ENCODE assay signal across 8 cellular contexts in the genomic region with DNA sequence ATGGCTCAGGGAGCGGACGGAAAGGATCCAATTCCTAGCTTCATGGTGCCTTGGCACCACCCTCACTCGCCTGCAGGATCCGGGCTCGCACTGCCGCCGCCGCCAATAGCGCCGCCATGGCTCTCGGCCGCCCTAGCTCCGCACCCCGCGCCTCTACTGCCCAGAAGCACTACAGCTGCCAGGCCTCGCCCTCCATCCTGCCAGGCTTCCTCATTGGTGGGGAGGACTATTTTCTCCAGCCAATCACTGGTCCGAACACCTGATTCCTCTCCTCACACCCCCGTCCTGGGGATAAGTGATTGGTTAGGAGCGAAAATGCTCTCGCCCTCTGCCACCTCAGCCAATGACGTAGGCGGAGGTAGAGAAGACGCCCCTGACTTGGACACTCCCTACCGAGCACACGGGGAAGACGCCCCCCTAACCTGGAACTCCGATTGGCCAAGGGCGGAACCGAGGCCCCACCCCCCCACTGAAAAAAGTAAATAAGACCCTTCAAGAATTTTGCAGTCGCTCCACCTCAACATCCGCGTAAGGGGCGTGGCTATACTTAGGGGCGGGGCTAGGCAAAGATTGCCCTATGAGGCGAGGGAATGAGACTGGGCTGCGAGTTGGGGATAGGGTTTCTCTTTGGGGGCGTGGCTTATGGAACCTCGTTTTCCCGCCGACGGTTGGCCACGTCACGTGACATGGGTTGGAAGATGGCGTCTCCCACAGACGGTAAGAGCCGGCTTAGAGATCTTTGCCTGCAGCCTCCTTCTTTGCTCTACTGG. TPM values are rescaled to one million over a fixed set of nuclear protein-coding genes. Genes with fewer than 3 reads are reported as not detected.
A peak's percentile ranks its signal among the peaks of the same experiment; 100 is the strongest.
DNase-seq lines count a peak whose midpoint lies in the region; ATAC-seq, FAIRE-seq and TF ChIP-seq lines count a peak whose summit lies in the region.

A gene (minus strand): TSS at position 177 of the 770 bp plus-strand sequence. CDS start 59 bp downstream, at position 118.
A gene with protein sequence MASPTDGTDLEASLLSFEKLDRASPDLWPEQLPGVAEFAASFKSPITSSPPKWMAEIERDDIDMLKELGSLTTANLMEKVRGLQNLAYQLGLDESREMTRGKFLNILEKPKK (plus strand): TSS at position 680 of the 770 bp plus-strand sequence. CDS start 19 bp downstream, at position 699.

- H2AFZ ChIP-seq in IMR-90 (replicated peaks; ENCODE audit: low read length, poor library complexity) (peak within 1 kb of the TSS; percentile 99), OCI-LY7 (ENCODE audit: low read length) (peak within 1 kb of the TSS; percentile 74), endothelial cell of umbilical vein (ENCODE audit: low read depth, low read length) (peak within 1 kb of the TSS; percentile 78)

- TF ChIP-seq CTCF in IMR-90 (conservative IDR thresholded peaks at IDR 0.05; ENCODE audit: low read depth, low read length) (no peak), OCI-LY7 (conservative IDR thresholded peaks at IDR 0.05; ENCODE audit: low read length) (peak; percentile 51; the same call in 1 of the 2 replicates), endothelial cell of umbilical vein (IDR thresholded peaks at IDR 0.05; ENCODE audit: extremely low read depth in 1 of 2, insufficient read depth in 1 of 2, low read depth in 1 of 2, low read length in 2 of 2) (peak in 1 of 2 donors; percentile 25)

- H4K91ac ChIP-seq in IMR-90 (ENCODE audit: insufficient read depth, low read depth, low read length): peak within 1 kb of the TSS; percentile 21

- in situ Hi-C loops in IMR-90 (cut with MboI; ENCODE audit: low sequenced_read_pairs): no loop called here

- DNase-seq in DMS153 (lab: John Stamatoyannopoulos, UW) (peak; percentile 100), IMR-90 (peak; percentile 100), OCI-LY7 (ENCODE audit: low spot score) (peak; percentile 100), activated T-cell treated with anti-CD3 and anti-CD28 coated beads for 1 hour (ENCODE audit: low read depth) (peak; percentile 100), endothelial cell of umbilical vein (ENCODE audit: low read depth, low spot score) (peak; percentile 100), midbrain (lab: John Stamatoyannopoulos, UW) (peak; percentile 100)
- DNase-seq in stimulated activated CD8-positive, alpha-beta memory T cell treated with anti-CD3 and anti-CD28 coated beads, Interleukin-2, amount 100 ng/mL, for 1 hour (ENCODE audit: low read depth in 2 of 2): peak; percentile 100

- H3K4me3 ChIP-seq in IMR-90 (ENCODE audit: insufficient read depth, low read depth, low read length) (peak within 1 kb of the TSS; percentile 73), OCI-LY7 (ENCODE audit: low read depth, low read length, poor library complexity, severe bottlenecking) (peak within 1 kb of the TSS; percentile 79), endothelial cell of umbilical vein (replicated peaks in 1 of 3; ENCODE audit: insufficient read depth in 1 of 3, low read depth in 1 of 3, low read length in 3 of 3) (peak within 1 kb of the TSS; percentile 34 to 87 (median 73))

- H2BK120ac ChIP-seq in IMR-90 (ENCODE audit: low read depth, low read length): peak within 1 kb of the TSS; percentile 9; the same call in 1 of the 2 replicates

- H3K9me2 ChIP-seq in OCI-LY7 (ENCODE audit: insufficient read depth, low read length): no peaks in the 10 kb centered on the region

- no peak within 1 kb of the TSS for H2BK15ac ChIP-seq in IMR-90 (ENCODE audit: low read depth, low read length)

- peak within 1 kb of the TSS; percentile 42 to 86 for H4K8ac ChIP-seq in IMR-90 (ENCODE audit: low read depth in 2 of 2, low read length in 2 of 2)

- H3K9me3 ChIP-seq in IMR-90 (ENCODE audit: control insufficient read depth, insufficient read depth, low read length) (no peaks in the 10 kb centered on the region), OCI-LY7 (ENCODE audit: low read length) (no peaks in the 10 kb centered on the region), endothelial cell of umbilical vein (replicated peaks; ENCODE audit: control insufficient read depth, insufficient read depth, low read length) (no peaks in the 10 kb centered on the region)

- no peak within 1 kb of the TSS for H2BK20ac ChIP-seq in IMR-90 (ENCODE audit: low read depth, low read length)

- intact Hi-C loops in IMR-90 (cut with micrococcal nuclease) (no loop called here), OCI-LY7 (cut with micrococcal nuclease; ENCODE audit: unreplicated experiment) (loop anchor here (2.0 kb wide), 1 partner anchor 66 kb away; a partner anchor contains a TSS), endothelial cell of umbilical vein (cut with micrococcal nuclease) (loop anchor here (1.0 kb wide), 2 partner anchors 18 to 65 kb away; a partner anchor contains a TSS)

- peak within 1 kb of the TSS; percentile 61 for H3K4ac ChIP-seq in IMR-90 (ENCODE audit: low read depth, low read length)

- no peak within 1 kb of the TSS for H3K18ac ChIP-seq in IMR-90 (ENCODE audit: low read depth, low read length)

- H3K9me1 ChIP-seq in IMR-90 (ENCODE audit: insufficient read depth, low read length) (no peaks in the 10 kb centered on the region), endothelial cell of umbilical vein (replicated peaks; ENCODE audit: control insufficient read depth, extremely low read depth, insufficient read depth, low read length) (no peaks in the 10 kb centered on the region)

- H3K9ac ChIP-seq in IMR-90 (ENCODE audit: low read depth, low read length) (peak within 1 kb of the TSS; percentile 58), endothelial cell of umbilical vein (replicated peaks; ENCODE audit: extremely low read depth, insufficient read depth, low read length) (peak within 1 kb of the TSS; percentile 88)

- H2BK5ac ChIP-seq in IMR-90 (ENCODE audit: low read depth, low read length, poor library complexity, severe bottlenecking): peak within 1 kb of the TSS; percentile 6

- H3K4me2 ChIP-seq in IMR-90 (ENCODE audit: low read depth, low read length) (peak within 1 kb of the TSS; percentile 96), OCI-LY7 (ENCODE audit: low read length) (peak within 1 kb of the TSS; percentile 96), endothelial cell of umbilical vein (ENCODE audit: insufficient read depth, low read length) (peak within 1 kb of the TSS; percentile 91)

- POLR2A ChIA-PET in IMR-90 (lab: Charles Lee; ENCODE audit: unreplicated experiment): no interaction called here
- POLR2A ChIA-PET in OCI-LY7 (lab: Charles Lee): interaction anchor here (0.6 to 1.0 kb wide), 2 partner anchors 54 to 61 kb away, joined by 3 read pairs; no protein-coding TSS in a partner anchor
- POLR2A ChIA-PET in endothelial cell of umbilical vein (lab: Charles Lee): no interaction called here

- H3K79me2 ChIP-seq in OCI-LY7 (ENCODE audit: insufficient read depth, low read depth, low read length): peaks cover 27% of the 10 kb centered on the region
- H3K79me2 ChIP-seq in endothelial cell of umbilical vein (ENCODE audit: control insufficient read depth, insufficient read depth, low read length): no peaks in the 10 kb centered on the region

- H2AK5ac ChIP-seq in IMR-90 (ENCODE audit: low read depth, low read length): peak within 1 kb of the TSS; percentile 48

- H3K23ac ChIP-seq in IMR-90 (ENCODE audit: low read depth, low read length): peak within 1 kb of the TSS; percentile 70

- FAIRE-seq in endothelial cell of umbilical vein (lab: Jason Lieb, UNC): peak; percentile 99

- H4K5ac ChIP-seq in IMR-90 (ENCODE audit: low read depth, low read length): peak within 1 kb of the TSS; percentile 14; the same call in 1 of the 2 replicates

- CTCF ChIA-PET in IMR-90 (lab: Yijun Ruan, JAX) (no interaction called here), OCI-LY7 (lab: Charles Lee; ENCODE audit: unreplicated experiment) (no interaction called here), endothelial cell of umbilical vein (lab: Charles Lee) (interaction anchor here (1.7 kb wide), 1 partner anchor 18 kb away, joined by 7 read pairs; no protein-coding TSS in a partner anchor)

- H3K36me3 ChIP-seq in IMR-90 (ENCODE audit: control insufficient read depth, insufficient read depth, low read length) (no peaks in the 10 kb centered on the region), OCI-LY7 (ENCODE audit: insufficient read depth, low read length) (no peaks in the 10 kb centered on the region), endothelial cell of umbilical vein (ENCODE audit: control insufficient read depth in 2 of 2, extremely low read depth in 1 of 2, insufficient read depth in 2 of 2, low read length in 2 of 2) (no peaks in the 10 kb centered on the region)

- peak within 1 kb of the TSS; percentile 74 for H3K56ac ChIP-seq in IMR-90 (ENCODE audit: extremely low read depth, insufficient read depth, low read length)

- ATAC-seq in GM21528 (IDR thresholded peaks at IDR 0.05; ENCODE audit: low FRiP score, unreplicated experiment) (peak; percentile 95), IMR-90 (ENCODE audit: low read depth) (peak; percentile 94)

- WGBS in IMR-90 (ENCODE audit: extremely low coverage in 2 of 2, insufficient read length in 1 of 2), 2 experiments: 1% methylated on average over 12 of the region's 46 CpGs; no CpG with 5 or more reads in 1 of the 2 experiments

- H3K79me1 ChIP-seq in IMR-90 (ENCODE audit: low read depth in 1 of 2, low read length in 2 of 2): peaks cover 11 to 35% of the 10 kb centered on the region in 2 experiments

- H4K20me1 ChIP-seq in IMR-90 (ENCODE audit: insufficient read depth, low read length) (no peaks in the 10 kb centered on the region), OCI-LY7 (ENCODE audit: insufficient read depth, low read length) (no peaks in the 10 kb centered on the region), endothelial cell of umbilical vein (replicated peaks; ENCODE audit: control insufficient read depth, extremely low read depth, insufficient read depth, low read length) (no peaks in the 10 kb centered on the region)

- BruUV-seq in IMR-90 (replicated peaks; lab: Mats Ljungman, UMichigan) (no TSS peak), OCI-LY7 (replicated peaks; lab: Mats Ljungman, UMichigan) (no TSS peak), endothelial cell of umbilical vein (replicated peaks; lab: Mats Ljungman, UMichigan) (no TSS peak)

- peak within 1 kb of the TSS; percentile 41; the same call in 1 of the 2 replicates for H3K14ac ChIP-seq in IMR-90 (replicated peaks; ENCODE audit: low read depth, low read length)

- dilution Hi-C loops in IMR-90 (cut with HindIII; ENCODE audit: low sequenced_read_pairs, unreplicated experiment) (no loop called here), endothelial cell of umbilical vein (cut with MboI; ENCODE audit: extremely low pct_ligation_motif_present, low sequenced_read_pairs) (no loop called here)

- H3K27ac ChIP-seq in IMR-90 (ENCODE audit: insufficient read depth, low read length) (peak within 1 kb of the TSS; percentile 48), OCI-LY7 (ENCODE audit: low read depth, low read length, poor library complexity, severe bottlenecking) (peak within 1 kb of the TSS; percentile 30), endothelial cell of umbilical vein (ENCODE audit: insufficient read depth, low read depth, low read length) (peak within 1 kb of the TSS; percentile 57)

- H3K4me1 ChIP-seq in IMR-90 (ENCODE audit: control insufficient read depth, insufficient read depth, low read length): peaks cover 2% of the 10 kb centered on the region
- peaks cover 23% of the 10 kb centered on the region for H3K4me1 ChIP-seq in OCI-LY7 (ENCODE audit: insufficient read depth, low read length, poor library complexity, severe bottlenecking)
- H3K4me1 ChIP-seq in endothelial cell of umbilical vein (ENCODE audit: control insufficient read depth, extremely low read depth, insufficient read depth, low read length): peaks cover 33% of the 10 kb centered on the region

- TF ChIP-seq POLR2A in IMR-90 (IDR thresholded peaks at IDR 0.05; ENCODE audit: low read depth, low read length) (peak; percentile 57), endothelial cell of umbilical vein (IDR thresholded peaks at IDR 0.05; ENCODE audit: low read depth, low read length) (peak; percentile 55)

- 0 out of 2 replicates have a peak, but pooled peaks have one; percentile 4 for TF ChIP-seq RAD21 in IMR-90 (IDR thresholded peaks at IDR 0.05; ENCODE audit: low read length)

- H2AK9ac ChIP-seq in IMR-90 (replicated peaks; ENCODE audit: low read depth, low read length, poor library complexity): peak within 1 kb of the TSS; percentile 94

- H3K27me3 ChIP-seq in IMR-90 (ENCODE audit: control insufficient read depth, insufficient read depth, low read length): no peaks in the 10 kb centered on the region
- H3K27me3 ChIP-seq in endothelial cell of umbilical vein (ENCODE audit: control insufficient read depth in 2 of 2, insufficient read depth in 2 of 2, low read length in 2 of 2): no peaks in the 10 kb centered on the region

RNA-seq across cellular contexts. Expression of the first gene that starts in this region (rescaled TPM):
- 11.9 and 15.1 TPM in 2 replicates for total RNA-seq in IMR-90 (2012; rRNA removed)
- polyA plus RNA-seq in IMR-90 (2012; rRNA removed): 4.5 and 6.0 TPM in 2 replicates
- polyA plus RNA-seq in IMR-90 (2012; cell fraction: cytosol; rRNA removed): 2.8 and 5.7 TPM in 2 replicates
- 2.2 and 5.7 TPM in 2 replicates for polyA plus RNA-seq in IMR-90 (2012; cell fraction: nucleus; rRNA removed; ENCODE audit: low replicate concordance)
- total RNA-seq in OCI-LY7 (2014; rRNA removed; shearing (Covaris generic)): 16.6 and 17.0 TPM in 2 replicates
- total RNA-seq in OCI-LY7 (2022): 20.7 and 25.7 TPM in 2 replicates
- 7.3 and 10.2 TPM in 2 replicates for total RNA-seq in endothelial cell of umbilical vein
- polyA plus RNA-seq in endothelial cell of umbilical vein: 5.1 and 5.2 TPM in 2 replicates
- 8.2 and 8.5 TPM in 2 replicates for polyA plus RNA-seq in endothelial cell of umbilical vein (2011; cell fraction: cytosol; rRNA removed)
- 5.5 and 6.1 TPM in 2 replicates for polyA plus RNA-seq in endothelial cell of umbilical vein (2011; cell fraction: nucleus; rRNA removed)
- 3.4 and 7.7 TPM in 2 replicates for polyA plus RNA-seq in endothelial cell of umbilical vein (2012)
- polyA minus RNA-seq in endothelial cell of umbilical vein: 21.2 and 23.3 TPM in 2 replicates
- 6.7 TPM for polyA minus RNA-seq in endothelial cell of umbilical vein (2011; cell fraction: cytosol; rRNA and poly(A)+ RNA removed)
- polyA minus RNA-seq in endothelial cell of umbilical vein (2011; cell fraction: nucleus; rRNA and poly(A)+ RNA removed): 2.6 and 5.4 TPM in 2 replicates

RNA-seq across cellular contexts. Expression of the second gene that starts in this region (rescaled TPM):
- total RNA-seq in IMR-90 (2012; rRNA removed) (8.3 and 11.5 TPM in 2 replicates), OCI-LY7 (2022) (16.9 and 18.0 TPM in 2 replicates), endothelial cell of umbilical vein (9.7 and 10.5 TPM in 2 replicates)
- polyA plus RNA-seq in IMR-90 (2012; rRNA removed) (5.5 and 6.1 TPM in 2 replicates), endothelial cell of umbilical vein (4.8 and 6.6 TPM in 2 replicates)
- polyA plus RNA-seq in IMR-90 (2012; cell fraction: cytosol; rRNA removed): 2.1 and 2.8 TPM in 2 replicates
- polyA plus RNA-seq in IMR-90 (2012; cell fraction: nucleus; rRNA removed; ENCODE audit: low replicate concordance): 1.2 and 4.3 TPM in 2 replicates
- 9.8 and 12.3 TPM in 2 replicates for total RNA-seq in OCI-LY7 (2014; rRNA removed; shearing (Covaris generic))
- 8.4 and 8.7 TPM in 2 replicates for polyA plus RNA-seq in endothelial cell of umbilical vein (2011; cell fraction: cytosol; rRNA removed)
- 5.2 and 7.5 TPM in 2 replicates for polyA plus RNA-seq in endothelial cell of umbilical vein (2011; cell fraction: nucleus; rRNA removed)
- 4.6 and 8.3 TPM in 2 replicates for polyA plus RNA-seq in endothelial cell of umbilical vein (2012)
- polyA minus RNA-seq in endothelial cell of umbilical vein: 7.2 and 10.6 TPM in 2 replicates
- 4.6 TPM for polyA minus RNA-seq in endothelial cell of umbilical vein (2011; cell fraction: cytosol; rRNA and poly(A)+ RNA removed)
- polyA minus RNA-seq in endothelial cell of umbilical vein (2011; cell fraction: nucleus; rRNA and poly(A)+ RNA removed): 7.4 and 10.2 TPM in 2 replicates

Comparison
In these comparisons a context has a peak if more than half of its experiments do, and no peak if none do; other contexts are left out.
1. Peak in every context shown above with its lines: DNase-seq, ATAC-seq, H3K4me3 ChIP-seq and H3K27ac ChIP-seq.